Comparison of ENCODE assay signal across 3 cellular contexts in genomic region chr12:104565606-104566243, GRCh38.
TF ChIP-seq lines count a peak whose summit lies in the region.

No MANE protein-coding gene starts in this region.

TF ChIP-seq in SK-N-SH treated with all-trans-retinoic acid at 6 μM for 48 hours, 23 proteins besides CTCF, POLR2A, EP300 and RAD21:
- TF ChIP-seq CSRNP3 (CRISPR knock-in tag; IDR thresholded peaks at IDR 0.05) (no peak), PATZ1 (CRISPR knock-in tag; IDR thresholded peaks at IDR 0.05; ENCODE audit: borderline replicate concordance) (no peak), ZNF70 (CRISPR knock-in tag; IDR thresholded peaks at IDR 0.05) (no peak), ZFP30 (CRISPR knock-in tag; IDR thresholded peaks at IDR 0.05) (no peak), RARB (CRISPR knock-in tag; IDR thresholded peaks at IDR 0.05) (no peak), ZNF565 (CRISPR knock-in tag; conservative IDR thresholded peaks at IDR 0.05; ENCODE audit: low read depth) (no peak), TSHZ2 (CRISPR knock-in tag; IDR thresholded peaks at IDR 0.05) (no peak)

TF ChIP-seq in SK-N-SH, 30 proteins besides CTCF, POLR2A, EP300 and RAD21 (continued from another document):
- TF ChIP-seq IRF3 (IDR thresholded peaks at IDR 0.05; ENCODE audit: low read depth, low read length) (no peak), MXI1 (IDR thresholded peaks at IDR 0.05; ENCODE audit: low read depth, low read length) (no peak), USF1 (IDR thresholded peaks at IDR 0.05; ENCODE audit: borderline replicate concordance, low read depth) (no peak)

TF ChIP-seq in H1, 55 proteins besides CTCF, POLR2A, EP300 and RAD21 (continued from another document):
- TF ChIP-seq CHD7 (IDR thresholded peaks at IDR 0.05; ENCODE audit: insufficient replicate concordance, low read length) = no peak
- TF ChIP-seq SP2 (IDR thresholded peaks at IDR 0.05; ENCODE audit: low read length) = no peak
- TF ChIP-seq POU5F1 (IDR thresholded peaks at IDR 0.05; ENCODE audit: low read depth, low read length) = no peak
- no peak for TF ChIP-seq TBP (IDR thresholded peaks at IDR 0.05; ENCODE audit: low read depth, low read length)
- no peak for TF ChIP-seq CTBP2 (IDR thresholded peaks at IDR 0.05; ENCODE audit: borderline replicate concordance, insufficient read depth, insufficient read length, low read length)
- no peak for TF ChIP-seq MAX (IDR thresholded peaks at IDR 0.05)
- no peak for TF ChIP-seq GTF2F1 (IDR thresholded peaks at IDR 0.05; ENCODE audit: borderline replicate concordance, low read depth, low read length)
- TF ChIP-seq TAF1 (IDR thresholded peaks at IDR 0.05; ENCODE audit: low read depth, low read length) = no peak
- TF ChIP-seq ATF2 (IDR thresholded peaks at IDR 0.05; ENCODE audit: low read length) = no peak
- TF ChIP-seq CBX5 (IDR thresholded peaks at IDR 0.05; ENCODE audit: low read depth, low read length) = no peak
- no peak for TF ChIP-seq SRF (IDR thresholded peaks at IDR 0.05; ENCODE audit: low read depth, low read length)
